23 cellular contexts compared by ENCODE assay signal in the genomic region with DNA sequence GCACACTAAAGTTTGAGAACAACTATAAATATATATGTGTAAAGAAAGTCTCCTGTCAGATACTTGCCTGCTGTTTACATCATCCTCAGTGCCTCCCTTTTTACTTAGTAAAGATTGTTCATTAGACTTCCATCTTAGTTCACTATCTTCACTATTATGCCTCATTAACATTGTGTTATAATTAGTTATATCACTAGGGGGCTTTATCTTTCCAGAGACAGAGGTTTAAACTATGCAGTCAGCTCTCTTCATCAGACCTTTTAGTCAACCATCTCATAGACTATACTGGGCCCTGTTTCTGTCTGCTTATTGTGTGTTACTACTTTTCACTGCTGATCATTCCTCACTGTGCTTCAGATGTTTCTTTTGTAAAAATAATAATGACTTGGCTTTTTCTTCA.
DNase-seq lines count a peak whose midpoint lies in the region; ATAC-seq and TF ChIP-seq lines count a peak whose summit lies in the region.
"Had no signal": no experiment of that assay in that cellular context is flagged by ENCODE, and none has a peak within 500 bp of the region (broad histone marks: within the 10 kb centered on the region; RNA-seq: fewer than 3 reads in every experiment).

No MANE protein-coding gene starts in this region.

- no peaks in the 10 kb centered on the region for H3K36me3 Mint-ChIP-seq in GM23338 (ENCODE audit: low read depth)
- H3K36me3 Mint-ChIP-seq: activated naive CD4-positive, alpha-beta T cell treated with anti-CD3 and anti-CD28 coated beads, Interleukin-2, amount 50 U/mL, for 72 hours had no signal

- 0 out of 2 replicates have a peak, but pooled peaks cover 2% of the 10 kb centered on the region for H3K4me1 ChIP-seq in GM23338 (ENCODE audit: insufficient read depth)
- no peaks in the 10 kb centered on the region for H3K4me1 ChIP-seq in OCI-LY3 (ENCODE audit: low read length)
- H3K4me1 ChIP-seq: Caco-2, esophagus squamous epithelium, parathyroid adenoma, Peyer's patch, sigmoid colon, suprapubic skin, vagina had no signal

- H3K9me3 Mint-ChIP-seq in GM23338, result peaks cover 3% of the 10 kb centered on the region; the same call in 1 of the 3 replicates

- peaks cover 3% of the 10 kb centered on the region; the same call in 1 of the 3 replicates for H3K4me1 Mint-ChIP-seq in GM23338
- H3K4me1 Mint-ChIP-seq: naive thymus-derived CD8-positive, alpha-beta T cell had no signal

- H3K27me3 ChIP-seq in GM23338 (ENCODE audit: insufficient read depth), result no peaks in the 10 kb centered on the region
- no peaks in the 10 kb centered on the region for H3K27me3 ChIP-seq in OCI-LY3 (ENCODE audit: low read depth, low read length)
- H3K27me3 ChIP-seq: esophagus squamous epithelium, Peyer's patch, sigmoid colon, suprapubic skin, vagina had no signal

- H3K9ac ChIP-seq in OCI-LY3 (ENCODE audit: low read length), result no peak overlapping the region
- H3K9ac ChIP-seq: parathyroid adenoma had no signal

- H4K20me1 ChIP-seq in GM23338 (replicated peaks; ENCODE audit: insufficient read depth) (no peaks in the 10 kb centered on the region), OCI-LY3 (ENCODE audit: insufficient read depth, low read length) (no peaks in the 10 kb centered on the region)

- no peaks in the 10 kb centered on the region for H3K9me2 ChIP-seq in GM23338 (ENCODE audit: insufficient read depth)

- H2AFZ ChIP-seq in GM23338, result no peak overlapping the region; the same call in 1 of the 2 replicates
- no peak overlapping the region for H2AFZ ChIP-seq in OCI-LY3 (ENCODE audit: low read depth, low read length)
- H2AFZ ChIP-seq: parathyroid adenoma had no signal

- H3K79me2 ChIP-seq in GM23338 (replicated peaks; ENCODE audit: insufficient read depth), result no peaks in the 10 kb centered on the region
- no peaks in the 10 kb centered on the region for H3K79me2 ChIP-seq in OCI-LY3 (ENCODE audit: low read length)
- H3K79me2 ChIP-seq: parathyroid adenoma had no signal

- ATAC-seq in GM23338, result no peak
- ATAC-seq in GM18520 (IDR thresholded peaks at IDR 0.05; ENCODE audit: unreplicated experiment), result no peak
- ATAC-seq: activated naive CD4-positive, alpha-beta T cell treated with anti-CD3 and anti-CD28 coated beads, Interleukin-2, amount 50 U/mL, for 72 hours; activated T-cell treated with anti-CD3 and anti-CD28 coated beads, Interleukin-2, amount 50 U/mL, for 72 hours; naive thymus-derived CD8-positive, alpha-beta T cell had no signal

- H3K27ac ChIP-seq in GM23338 (ENCODE audit: low read depth) (no peak overlapping the region), OCI-LY3 (ENCODE audit: low read length) (no peak overlapping the region)
- H3K27ac ChIP-seq: esophagus squamous epithelium, parathyroid adenoma, Peyer's patch, sigmoid colon, suprapubic skin, vagina had no signal

- no peak overlapping the region for H3K27ac Mint-ChIP-seq in GM23338
- H3K27ac Mint-ChIP-seq: activated naive CD4-positive, alpha-beta T cell treated with anti-CD3 and anti-CD28 coated beads, Interleukin-2, amount 50 U/mL, for 72 hours; activated T-cell treated with anti-CD3 and anti-CD28 coated beads, Interleukin-2, amount 50 U/mL, for 72 hours; naive thymus-derived CD8-positive, alpha-beta T cell had no signal

- H3K4me3 ChIP-seq in GM23338, result no peak overlapping the region
- H3K4me3 ChIP-seq in OCI-LY3 (ENCODE audit: low read length), result no peak overlapping the region
- no peak overlapping the region for H3K4me3 ChIP-seq in epithelial cell of proximal tubule (ENCODE audit: low read depth, low read length)
- H3K4me3 ChIP-seq: esophagus squamous epithelium, Peyer's patch, sigmoid colon, suprapubic skin, vagina had no signal

- H3K4me2 ChIP-seq in GM23338 (no peak overlapping the region), OCI-LY3 (ENCODE audit: low read length) (no peak overlapping the region)

- H3K36me3 ChIP-seq in GM23338 (ENCODE audit: insufficient read depth), result no peaks in the 10 kb centered on the region
- H3K36me3 ChIP-seq in OCI-LY3 (replicated peaks; ENCODE audit: low read depth, low read length), result no peaks in the 10 kb centered on the region
- H3K36me3 ChIP-seq: esophagus squamous epithelium, Peyer's patch, sigmoid colon, suprapubic skin, vagina had no signal

- TF ChIP-seq CTCF in GM23338 (conservative IDR thresholded peaks at IDR 0.05; ENCODE audit: low read depth in 2 of 2) (no peak), OCI-LY3 (IDR thresholded peaks at IDR 0.05; ENCODE audit: low read depth, low read length) (peak; percentile 27; the same call in 1 of the 2 replicates), epithelial cell of proximal tubule (conservative IDR thresholded peaks at IDR 0.05; ENCODE audit: low read depth, low read length) (peak; percentile 40)

- H3K4me3 Mint-ChIP-seq in GM23338, result no peak overlapping the region
- H3K4me3 Mint-ChIP-seq: activated T-cell treated with anti-CD3 and anti-CD28 coated beads, Interleukin-2, amount 50 U/mL, for 72 hours; naive thymus-derived CD8-positive, alpha-beta T cell had no signal

- no peaks in the 10 kb centered on the region for H3K27me3 Mint-ChIP-seq in GM23338 (ENCODE audit: insufficient read depth, low read depth, poor library complexity)
- H3K27me3 Mint-ChIP-seq: naive thymus-derived CD8-positive, alpha-beta T cell had no signal

- DNase-seq in DMS53 (lab: John Stamatoyannopoulos, UW), result peak; percentile 12
- DNase-seq in DMS53 treated with DMSO at 0.1 percent for 48 hours (lab: John Stamatoyannopoulos, UW; ENCODE audit: unreplicated experiment), result no peak
- DNase-seq in GM23338 (ENCODE audit: low spot score), result peak; percentile 6
- DNase-seq in epithelial cell of proximal tubule (ENCODE audit: low read depth), result no peak
- no peak for DNase-seq in GM19240 (ENCODE audit: insufficient read length, low spot score)
- DNase-seq in cerebellar cortex (ENCODE audit: low spot score), result no peak
- DNase-seq: activated CD4-positive, alpha-beta T cell treated with anti-CD3 and anti-CD28 coated beads for 4 hours; activated T-cell treated with anti-CD3 and anti-CD28 coated beads, Interleukin-2, amount 50 U/mL, for 72 hours; Caco-2; cerebellar nuclear complex; effector memory CD4-positive, alpha-beta T cell; esophagus squamous epithelium; naive thymus-derived CD8-positive, alpha-beta T cell; NCI-H146; NCI-H748 treated with DMSO at 0.1 percent for 48 hours; Peyer's patch; sigmoid colon had no signal

- H3K9me3 ChIP-seq in OCI-LY3 (ENCODE audit: insufficient read depth, low read length), result no peaks in the 10 kb centered on the region
- H3K9me3 ChIP-seq: Caco-2, esophagus squamous epithelium, Peyer's patch, sigmoid colon, suprapubic skin, vagina had no signal

- H3F3A ChIP-seq in GM23338 (replicated peaks; ENCODE audit: low read depth), result no peaks in the 10 kb centered on the region

TF ChIP-seq in GM23338, 12 proteins besides CTCF, POLR2A, EP300 and RAD21 (continues in another document):
- no peak for TF ChIP-seq EZH2 (IDR thresholded peaks at IDR 0.05; ENCODE audit: low read depth, unreplicated experiment)
- TF ChIP-seq POLR2AphosphoS5 (IDR thresholded peaks at IDR 0.05; ENCODE audit: low read depth), result no peak
- no peak for TF ChIP-seq REST (IDR thresholded peaks at IDR 0.05; ENCODE audit: unreplicated experiment)

Comparison
In these comparisons a context has a peak if more than half of its experiments do, and no peak if none do; other contexts are left out.
1. DNase-seq: peak in DMS53 (single experiment) and GM23338 (single experiment); none in DMS53 treated with DMSO at 0.1 percent for 48 hours (single experiment), epithelial cell of proximal tubule (single experiment), GM19240 (single experiment) and cerebellar cortex (single experiment).
2. CTCF ChIP-seq: peak in OCI-LY3 (single experiment) and epithelial cell of proximal tubule (single experiment); none in GM23338 (0 of 2).